In the genomic region with DNA sequence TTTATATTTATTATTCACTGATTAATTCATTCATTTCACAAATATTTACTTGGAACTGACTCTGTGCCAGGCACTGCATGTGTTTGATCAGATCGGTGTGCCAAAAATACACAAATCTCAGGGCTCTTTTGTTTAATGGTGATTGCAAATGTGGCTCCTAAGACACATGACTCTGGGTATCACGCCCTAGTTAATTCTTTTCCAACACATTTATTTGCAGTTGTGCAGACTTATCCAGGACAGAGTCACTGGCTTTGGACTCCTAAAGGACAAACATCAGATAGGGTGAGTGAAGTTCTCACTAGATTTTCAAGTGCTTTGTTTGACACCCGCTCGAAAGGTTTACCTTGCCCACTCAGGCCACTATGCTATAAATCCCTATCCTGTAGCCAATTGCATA, we compare ENCODE assay signal across 18 cellular contexts.
"Had no signal": no experiment of that assay in that cellular context is flagged by ENCODE, and none has a peak within 500 bp of the region (broad histone marks: within the 10 kb centered on the region; RNA-seq: fewer than 3 reads in every experiment).

No MANE protein-coding gene starts in this region.

- H3K4me3 ChIP-seq: MG63, SJSA1, SK-N-MC had no signal

- H3K9me3 ChIP-seq: MG63, SJSA1 had no signal

- DNase-seq: KBM-7, MG63, NCI-H1092, NCI-H1105 treated with DMSO at 0.1 percent for 48 hours, NCI-H1436, NCI-H187, NCI-H2029, NCI-H2081 treated with DMSO at 0.1 percent for 48 hours, NCI-H2171 treated with DMSO at 0.1 percent for 48 hours, NCI-H345, NCI-H446 treated with DMSO at 0.1 percent for 48 hours, NCI-H524 treated with DMSO at 0.1 percent for 48 hours, NCI-H82, Right ventricle myocardium superior, RPMI8226, SIG-M5 had no signal

- H3K27ac ChIP-seq: SJSA1, SK-N-MC had no signal

- H3K36me3 ChIP-seq: MG63, SJSA1 had no signal

- H3K27me3 ChIP-seq: MG63, SJSA1 had no signal
